17 cellular contexts compared by ENCODE assay signal in the genomic region with DNA sequence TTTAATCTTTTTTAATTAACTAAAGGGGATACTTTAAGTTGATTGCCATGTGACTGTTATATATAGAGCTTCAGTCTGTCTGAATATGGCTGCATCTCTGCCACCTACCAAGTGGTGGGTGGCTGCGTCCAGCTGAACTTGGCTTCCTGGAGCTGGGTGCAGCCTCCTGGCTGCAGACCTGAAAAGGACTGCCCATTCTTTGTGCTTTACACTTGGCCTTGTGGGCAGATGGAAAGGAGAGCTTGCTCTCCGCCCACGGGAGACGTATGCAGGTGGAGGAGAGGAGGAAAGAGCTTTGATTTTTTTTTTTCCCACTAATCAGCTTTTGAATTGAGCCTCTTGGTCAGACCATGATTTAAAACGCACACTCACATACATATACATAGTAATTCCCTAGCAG. TPM values are rescaled to one million over a fixed set of nuclear protein-coding genes. Genes with fewer than 3 reads are reported as not detected.
DNase-seq lines count a peak whose midpoint lies in the region; ATAC-seq and TF ChIP-seq lines count a peak whose summit lies in the region.
"Had no signal": no experiment of that assay in that cellular context is flagged by ENCODE, and none has a peak within 500 bp of the region (broad histone marks: within the 10 kb centered on the region; RNA-seq: fewer than 3 reads in every experiment).

No MANE protein-coding gene starts in this region.

- no peak overlapping the region for H2AFZ ChIP-seq in PC-9

- peaks cover 0 to 34% (median 27%) of the 10 kb centered on the region in 4 donors for H3K4me1 ChIP-seq in Peyer's patch
- no peaks in the 10 kb centered on the region for H3K4me1 ChIP-seq in PC-9 (replicated peaks; ENCODE audit: insufficient read depth)
- H3K4me1 ChIP-seq in A673 (ENCODE audit: insufficient read depth, low read length, poor library complexity, severe bottlenecking): no peaks in the 10 kb centered on the region
- H3K4me1 ChIP-seq: right lobe of liver, SJCRH30 had no signal

- peaks cover 98% of the 10 kb centered on the region for H3K4me1 Mint-ChIP-seq in activated T-cell treated with anti-CD3 and anti-CD28 coated beads, Interleukin-2, amount 50 U/mL, for 24 hours (ENCODE audit: low read depth)

- TF ChIP-seq CTCF in Peyer's patch (IDR thresholded peaks at IDR 0.05) (peak in 1 of 6 experiments; percentile 6), PC-9 (conservative IDR thresholded peaks at IDR 0.05) (no peak), A673 (conservative IDR thresholded peaks at IDR 0.05; ENCODE audit: low read depth, low read length) (no peak)

- no peaks in the 10 kb centered on the region for H3K9me3 Mint-ChIP-seq in activated T-cell treated with anti-CD3 and anti-CD28 coated beads, Interleukin-2, amount 50 U/mL, for 24 hours

- CTCF ChIA-PET in PC-9 (lab: Charles Lee): no interaction called here
- CTCF ChIA-PET in A673 (lab: Charles Lee): no interaction called here

- no peaks in the 10 kb centered on the region for H3K9me3 ChIP-seq in Peyer's patch
- no peaks in the 10 kb centered on the region for H3K9me3 ChIP-seq in PC-9 (ENCODE audit: insufficient read depth, low read depth)
- no peaks in the 10 kb centered on the region for H3K9me3 ChIP-seq in A673 (ENCODE audit: low read depth, low read length, poor library complexity, severe bottlenecking)
- H3K9me3 ChIP-seq: body of pancreas, left ventricle myocardium inferior, MG63, right lobe of liver, SJCRH30 had no signal

- ATAC-seq in stimulated activated naive CD8-positive, alpha-beta T cell treated with anti-CD3 and anti-CD28 coated beads, Interleukin-15, Interleukin-2, amounts not matched to agents 100 U/mL and 50 U/mL, for 24 hours: no peak
- no peak for ATAC-seq in HG02970 (IDR thresholded peaks at IDR 0.05; ENCODE audit: low FRiP score, unreplicated experiment)
- ATAC-seq: body of pancreas, right lobe of liver had no signal

- POLR2A ChIA-PET in PC-9 (lab: Charles Lee; ENCODE audit: unreplicated experiment): no interaction called here
- POLR2A ChIA-PET in A673 (lab: Charles Lee; ENCODE audit: low non-redundant PET): no interaction called here

- H3K79me2 ChIP-seq in PC-9 (ENCODE audit: low read depth): no peaks in the 10 kb centered on the region

- H3K9me2 ChIP-seq in PC-9 (ENCODE audit: insufficient read depth): no peaks in the 10 kb centered on the region

- H3K4me3 ChIP-seq in Peyer's patch (no peak overlapping the region), PC-9 (no peak overlapping the region), A673 (ENCODE audit: low read depth, low read length, poor library complexity, severe bottlenecking) (no peak overlapping the region)
- H3K4me3 ChIP-seq: body of pancreas, dorsolateral prefrontal cortex, left ventricle myocardium inferior, MG63, right lobe of liver, SJCRH30 had no signal

- H3K4me2 ChIP-seq in PC-9: no peak overlapping the region

- BruUV-seq in PC-9 (replicated peaks; lab: Mats Ljungman, UMichigan) (no TSS peak), A673 (replicated peaks; lab: Mats Ljungman, UMichigan) (no TSS peak)

- no peaks in the 10 kb centered on the region for H3F3A ChIP-seq in PC-9 (ENCODE audit: insufficient read depth, low read depth)

- H3K27ac Mint-ChIP-seq in activated T-cell treated with anti-CD3 and anti-CD28 coated beads, Interleukin-2, amount 50 U/mL, for 24 hours: peak overlapping the region; percentile 87

- DNase-seq in activated T-cell treated with anti-CD3 and anti-CD28 coated beads, Interleukin-2, amount 50 U/mL, for 24 hours: peak; percentile 28
- DNase-seq in activated T-cell treated with anti-CD3 and anti-CD28 coated beads for 4 hours: no peak
- DNase-seq in Peyer's patch: peak in 2 of 3 donors; percentile 9 to 39
- peak; percentile 57 for DNase-seq in cerebellum (ENCODE audit: low spot score)
- DNase-seq in stimulated activated naive CD8-positive, alpha-beta T cell treated with anti-CD3 and anti-CD28 coated beads, Interleukin-15, Interleukin-2, amounts not matched to agents 100 U/mL and 50 U/mL, for 24 hours: peak; percentile 17
- DNase-seq in PC-9: no peak
- DNase-seq in A673 (ENCODE audit: low spot score): no peak
- DNase-seq: body of pancreas; DMS153; left ventricle myocardium inferior; MG63; NCI-H2107; right lobe of liver; SJCRH30; stimulated activated CD4-positive, alpha-beta T cell treated with anti-CD3 and anti-CD28 coated beads, Interleukin-4, amount 100 ng/mL, for 24 hours had no signal

- 0 out of 2 replicates have a peak, but pooled peaks cover 3% of the 10 kb centered on the region for H4K20me1 ChIP-seq in PC-9 (ENCODE audit: insufficient read depth)

- peaks cover 80% of the 10 kb centered on the region for H3K36me3 Mint-ChIP-seq in activated T-cell treated with anti-CD3 and anti-CD28 coated beads, Interleukin-2, amount 50 U/mL, for 24 hours (ENCODE audit: low read depth)

- no peak overlapping the region for H3K27ac ChIP-seq in Peyer's patch
- no peak overlapping the region for H3K27ac ChIP-seq in PC-9
- no peak overlapping the region for H3K27ac ChIP-seq in A673 (ENCODE audit: low read depth, low read length, poor library complexity, severe bottlenecking)
- H3K27ac ChIP-seq: body of pancreas, left ventricle myocardium inferior, right lobe of liver, SJCRH30 had no signal

- H3K36me3 ChIP-seq in Peyer's patch (peaks cover 0 to 8% (median 0%) of the 10 kb centered on the region in 3 donors), PC-9 (ENCODE audit: low read depth) (no peaks in the 10 kb centered on the region), A673 (ENCODE audit: insufficient read depth, low read length, poor library complexity, severe bottlenecking) (no peaks in the 10 kb centered on the region)
- H3K36me3 ChIP-seq: left ventricle myocardium inferior, MG63, right lobe of liver had no signal

- H3K27me3 ChIP-seq in Peyer's patch: no peaks in the 10 kb centered on the region
- no peaks in the 10 kb centered on the region for H3K27me3 ChIP-seq in PC-9 (ENCODE audit: insufficient read depth, low read depth)
- H3K27me3 ChIP-seq in A673 (replicated peaks; ENCODE audit: insufficient read depth, low read depth, low read length, poor library complexity): no peaks in the 10 kb centered on the region
- H3K27me3 ChIP-seq: body of pancreas, dorsolateral prefrontal cortex, MG63, right lobe of liver, SJCRH30 had no signal

- no peak for TF ChIP-seq POLR2A in Peyer's patch (IDR thresholded peaks at IDR 0.05)

- no peaks in the 10 kb centered on the region for H3K27me3 Mint-ChIP-seq in activated T-cell treated with anti-CD3 and anti-CD28 coated beads, Interleukin-2, amount 50 U/mL, for 24 hours

- intact Hi-C loops in PC-9 (cut with micrococcal nuclease; ENCODE audit: unreplicated experiment): no loop called here
- intact Hi-C loops in A673 (cut with micrococcal nuclease; ENCODE audit: unreplicated experiment): no loop called here

- H3K4me3 Mint-ChIP-seq in activated T-cell treated with anti-CD3 and anti-CD28 coated beads, Interleukin-2, amount 50 U/mL, for 24 hours: no peak overlapping the region

RNA-seq across cellular contexts. Expression of a gene that starts 34.7 kb away (rescaled TPM):
- total RNA-seq in Peyer's patch (10 to 100 TPM; 58.6 to 94.5 (median 85.8) TPM), cerebellum (38.6 TPM), PC-9 (2021) (26.0 and 30.8 TPM in 2 replicates), A673 (2021) (21.6 and 24.4 TPM in 2 replicates)

Comparison
In these comparisons a context has a peak if more than half of its experiments do, and no peak if none do; other contexts are left out.
1. DNase-seq: peak in activated T-cell treated with anti-CD3 and anti-CD28 coated beads, Interleukin-2, amount 50 U/mL, for 24 hours (single experiment), Peyer's patch (2 of 3), cerebellum (single experiment) and stimulated activated naive CD8-positive, alpha-beta T cell treated with anti-CD3 and anti-CD28 coated beads, Interleukin-15, Interleukin-2, amounts not matched to agents 100 U/mL and 50 U/mL, for 24 hours (single experiment); none in activated T-cell treated with anti-CD3 and anti-CD28 coated beads for 4 hours (single experiment), PC-9 (0 of 2) and A673 (single experiment).